ENCODE assay signal across 8 cellular contexts in genomic region chr14:69101331-69101826, GRCh38. TPM values are rescaled to one million over a fixed set of nuclear protein-coding genes. Genes with fewer than 3 reads are reported as not detected.
DNase-seq lines count a peak whose midpoint lies in the region; ATAC-seq and TF ChIP-seq lines count a peak whose summit lies in the region.

No MANE protein-coding gene starts in this region.

- H3K9me3 ChIP-seq in esophagus squamous epithelium (no peaks in the 10 kb centered on the region), neutrophil (no peaks in the 10 kb centered on the region)

- H3K4me1 ChIP-seq in esophagus squamous epithelium (peaks cover 4 to 12% (median 6%) of the 10 kb centered on the region in 3 donors), neutrophil (ENCODE audit: control insufficient read depth in 1 of 2, insufficient read depth in 1 of 2, low read depth in 1 of 2, low read length in 1 of 2) (peaks cover 9 to 10% of the 10 kb centered on the region in 2 experiments)

- H3K36me3 ChIP-seq in H7 (replicated peaks; ENCODE audit: control insufficient read depth, insufficient read depth, low read length), result peaks cover 1% of the 10 kb centered on the region; the same call in 1 of the 2 replicates
- H3K36me3 ChIP-seq in esophagus squamous epithelium, result peaks cover 0 to 69% (median 4%) of the 10 kb centered on the region in 3 donors
- peaks cover 9% of the 10 kb centered on the region for H3K36me3 ChIP-seq in neutrophil

- H3K4me3 ChIP-seq in H7 (ENCODE audit: insufficient read depth, low read depth, low read length) (no peak overlapping the region), esophagus squamous epithelium (no peak overlapping the region), neutrophil (ENCODE audit: low read depth in 1 of 2, low read length in 1 of 2) (no peak overlapping the region)

- no peak for TF ChIP-seq POLR2A in esophagus squamous epithelium (IDR thresholded peaks at IDR 0.05)

- intact Hi-C loops in esophagus squamous epithelium (cut with DNase I), result no loop called here

- 7 to 17% methylated on average over 4 of the region's 4 CpGs for WGBS in esophagus squamous epithelium, 2 donors

- ATAC-seq in GM21381 (IDR thresholded peaks at IDR 0.05; ENCODE audit: unreplicated experiment) (no peak), HG03354 (IDR thresholded peaks at IDR 0.05; ENCODE audit: poor library complexity, severe bottlenecking, unreplicated experiment) (no peak)

- peak in 5 of 6 experiments; percentile 46 to 69 (median 58) for TF ChIP-seq CTCF in esophagus squamous epithelium (IDR thresholded peaks at IDR 0.05)
- peak; percentile 58 for TF ChIP-seq CTCF in neutrophil (IDR thresholded peaks at IDR 0.05)

- H3K27ac ChIP-seq in esophagus squamous epithelium (peak overlapping the region in 2 of 4 donors; percentile 38 to 61), neutrophil (peak overlapping the region; percentile 61)

- DNase-seq in AG08396 (ENCODE audit: low spot score) (peak; percentile 32), H7 (peak; percentile 8), SKM-1 (lab: John Stamatoyannopoulos, UW; ENCODE audit: unreplicated experiment) (peak; percentile 12), esophagus squamous epithelium (lab: John Stamatoyannopoulos, UW) (no peak), NCI-H146 (lab: John Stamatoyannopoulos, UW) (no peak)

- H3K27me3 ChIP-seq in H7 (ENCODE audit: control insufficient read depth, insufficient read depth, low read length) (no peaks in the 10 kb centered on the region), esophagus squamous epithelium (no peaks in the 10 kb centered on the region), neutrophil (no peaks in the 10 kb centered on the region)

RNA-seq across cellular contexts. Expression of gene DCAF5, which starts 51.5 kb away (rescaled TPM):
- total RNA-seq in H7 (2014; rRNA removed; shearing (Covaris generic)), result 29.6 and 31.9 TPM in 2 replicates
- 10 to 100 TPM; 12.4 to 34.7 (median 20.9) TPM for total RNA-seq in esophagus squamous epithelium

Comparison
In these comparisons a context has a peak if more than half of its experiments do, and no peak if none do; other contexts are left out.
1. DNase-seq: peak in AG08396 (single experiment), H7 (single experiment) and SKM-1 (single experiment); none in esophagus squamous epithelium (single experiment) and NCI-H146 (single experiment).